1 cellular context compared by ENCODE assay signal in the genomic region with DNA sequence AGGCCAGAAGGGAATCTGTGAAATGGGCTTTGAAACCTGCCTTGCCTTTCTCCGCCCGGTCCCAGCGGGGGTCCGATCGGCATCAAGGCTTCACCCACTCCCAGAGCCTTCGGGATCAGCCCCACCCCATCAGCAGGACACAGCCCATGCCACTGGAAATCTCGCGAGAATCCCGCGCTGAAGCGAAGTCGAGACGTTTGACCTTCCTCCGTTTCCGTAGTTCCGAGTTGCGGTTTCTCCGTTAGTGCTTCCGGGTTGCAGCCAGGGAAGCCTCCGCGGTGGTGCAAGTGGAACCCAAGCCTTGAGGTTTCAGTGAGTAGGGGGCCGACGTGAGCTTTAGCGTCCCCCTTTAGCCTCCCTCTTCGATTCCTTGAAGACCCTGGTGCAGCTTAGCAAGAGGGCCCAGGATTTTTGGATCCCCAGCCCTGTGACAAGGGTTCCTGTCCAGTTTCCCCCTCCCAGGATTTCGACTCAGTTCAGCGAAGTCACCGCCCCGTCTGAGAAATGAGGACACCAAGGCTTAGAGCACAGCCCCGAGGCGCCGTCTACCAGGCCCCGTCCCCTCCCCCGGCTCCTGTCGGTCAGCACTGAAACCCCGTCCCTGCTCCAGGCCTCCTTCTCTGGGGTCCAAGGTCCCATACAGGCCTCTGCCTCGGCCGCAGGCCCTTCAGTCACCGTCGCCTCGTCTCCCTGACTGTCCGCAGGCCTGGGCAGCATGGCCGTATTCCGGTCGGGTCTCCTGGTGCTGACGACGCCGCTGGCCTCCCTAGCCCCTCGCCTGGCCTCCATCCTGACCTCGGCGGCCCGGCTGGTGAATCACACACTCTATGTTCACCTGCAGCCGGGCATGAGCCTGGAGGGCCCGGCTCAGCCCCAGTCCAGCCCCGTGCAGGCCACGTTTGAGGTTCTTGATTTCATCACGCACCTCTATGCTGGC.
TF ChIP-seq lines count a peak whose summit lies in the region.

COASY (plus strand) TSS at position 241 of the 937 bp plus-strand sequence; CDS start at position 716, 475 bp downstream.

TF ChIP-seq in liver, 16 proteins besides CTCF, POLR2A, EP300 and RAD21 (continued from another document):
- TF ChIP-seq, protein P1, sequence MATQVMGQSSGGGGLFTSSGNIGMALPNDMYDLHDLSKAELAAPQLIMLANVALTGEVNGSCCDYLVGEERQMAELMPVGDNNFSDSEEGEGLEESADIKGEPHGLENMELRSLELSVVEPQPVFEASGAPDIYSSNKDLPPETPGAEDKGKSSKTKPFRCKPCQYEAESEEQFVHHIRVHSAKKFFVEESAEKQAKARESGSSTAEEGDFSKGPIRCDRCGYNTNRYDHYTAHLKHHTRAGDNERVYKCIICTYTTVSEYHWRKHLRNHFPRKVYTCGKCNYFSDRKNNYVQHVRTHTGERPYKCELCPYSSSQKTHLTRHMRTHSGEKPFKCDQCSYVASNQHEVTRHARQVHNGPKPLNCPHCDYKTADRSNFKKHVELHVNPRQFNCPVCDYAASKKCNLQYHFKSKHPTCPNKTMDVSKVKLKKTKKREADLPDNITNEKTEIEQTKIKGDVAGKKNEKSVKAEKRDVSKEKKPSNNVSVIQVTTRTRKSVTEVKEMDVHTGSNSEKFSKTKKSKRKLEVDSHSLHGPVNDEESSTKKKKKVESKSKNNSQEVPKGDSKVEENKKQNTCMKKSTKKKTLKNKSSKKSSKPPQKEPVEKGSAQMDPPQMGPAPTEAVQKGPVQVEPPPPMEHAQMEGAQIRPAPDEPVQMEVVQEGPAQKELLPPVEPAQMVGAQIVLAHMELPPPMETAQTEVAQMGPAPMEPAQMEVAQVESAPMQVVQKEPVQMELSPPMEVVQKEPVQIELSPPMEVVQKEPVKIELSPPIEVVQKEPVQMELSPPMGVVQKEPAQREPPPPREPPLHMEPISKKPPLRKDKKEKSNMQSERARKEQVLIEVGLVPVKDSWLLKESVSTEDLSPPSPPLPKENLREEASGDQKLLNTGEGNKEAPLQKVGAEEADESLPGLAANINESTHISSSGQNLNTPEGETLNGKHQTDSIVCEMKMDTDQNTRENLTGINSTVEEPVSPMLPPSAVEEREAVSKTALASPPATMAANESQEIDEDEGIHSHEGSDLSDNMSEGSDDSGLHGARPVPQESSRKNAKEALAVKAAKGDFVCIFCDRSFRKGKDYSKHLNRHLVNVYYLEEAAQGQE (IDR thresholded peaks at IDR 0.05): peak; percentile 58
- peak; percentile 58 for TF ChIP-seq SP1 (IDR thresholded peaks at IDR 0.05)
- peak; percentile 30 to 59 for TF ChIP-seq RXRA (IDR thresholded peaks at IDR 0.05)
- no peak for TF ChIP-seq TAF1 (conservative IDR thresholded peaks at IDR 0.05)
- TF ChIP-seq EGR1 (IDR thresholded peaks at IDR 0.05; ENCODE audit: low read depth in 2 of 2): peak in 1 of 2 donors; percentile 55
- TF ChIP-seq NR2F2 (IDR thresholded peaks at IDR 0.05): peak; percentile 25
TF ChIP-seq in liver: peak in this region for 10.
